In the genomic region with DNA sequence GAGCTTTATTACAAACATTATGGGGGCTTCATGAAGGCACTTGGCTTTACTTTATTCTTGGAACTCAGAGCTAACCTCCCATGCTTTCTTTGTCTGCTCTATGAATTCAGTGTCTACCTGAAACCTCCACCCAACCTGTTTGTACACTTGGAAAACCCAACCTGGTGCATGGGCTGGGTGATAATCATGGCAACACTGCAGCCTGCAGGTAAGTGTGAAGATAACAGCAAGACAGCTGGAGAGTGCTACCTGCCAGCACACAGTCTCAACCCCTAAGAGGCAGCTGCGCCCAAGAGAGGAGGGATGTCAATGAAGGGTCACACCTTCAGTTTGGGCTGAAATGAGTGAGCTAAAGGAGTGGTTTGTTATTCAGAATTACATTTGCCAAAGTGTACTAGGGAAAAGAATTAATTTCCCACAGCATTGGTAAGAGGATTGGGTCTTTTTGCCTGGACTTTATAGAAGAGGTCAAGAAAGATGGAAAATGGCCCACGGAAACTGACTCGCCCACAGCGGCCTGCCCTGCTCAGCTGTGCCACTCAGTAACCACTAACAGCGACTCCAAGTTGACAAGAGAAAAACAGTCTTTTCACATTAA, we compare ENCODE assay signal across 1 cellular context.
A peak's percentile ranks its signal among the peaks of the same experiment; 100 is the strongest.
TF ChIP-seq lines count a peak whose summit lies in the region.

No MANE protein-coding gene starts in this region.

TF ChIP-seq in HepG2, 621 proteins besides CTCF, POLR2A, EP300 and RAD21 (continued from another document and continues in another):
- TF ChIP-seq, protein P1, sequence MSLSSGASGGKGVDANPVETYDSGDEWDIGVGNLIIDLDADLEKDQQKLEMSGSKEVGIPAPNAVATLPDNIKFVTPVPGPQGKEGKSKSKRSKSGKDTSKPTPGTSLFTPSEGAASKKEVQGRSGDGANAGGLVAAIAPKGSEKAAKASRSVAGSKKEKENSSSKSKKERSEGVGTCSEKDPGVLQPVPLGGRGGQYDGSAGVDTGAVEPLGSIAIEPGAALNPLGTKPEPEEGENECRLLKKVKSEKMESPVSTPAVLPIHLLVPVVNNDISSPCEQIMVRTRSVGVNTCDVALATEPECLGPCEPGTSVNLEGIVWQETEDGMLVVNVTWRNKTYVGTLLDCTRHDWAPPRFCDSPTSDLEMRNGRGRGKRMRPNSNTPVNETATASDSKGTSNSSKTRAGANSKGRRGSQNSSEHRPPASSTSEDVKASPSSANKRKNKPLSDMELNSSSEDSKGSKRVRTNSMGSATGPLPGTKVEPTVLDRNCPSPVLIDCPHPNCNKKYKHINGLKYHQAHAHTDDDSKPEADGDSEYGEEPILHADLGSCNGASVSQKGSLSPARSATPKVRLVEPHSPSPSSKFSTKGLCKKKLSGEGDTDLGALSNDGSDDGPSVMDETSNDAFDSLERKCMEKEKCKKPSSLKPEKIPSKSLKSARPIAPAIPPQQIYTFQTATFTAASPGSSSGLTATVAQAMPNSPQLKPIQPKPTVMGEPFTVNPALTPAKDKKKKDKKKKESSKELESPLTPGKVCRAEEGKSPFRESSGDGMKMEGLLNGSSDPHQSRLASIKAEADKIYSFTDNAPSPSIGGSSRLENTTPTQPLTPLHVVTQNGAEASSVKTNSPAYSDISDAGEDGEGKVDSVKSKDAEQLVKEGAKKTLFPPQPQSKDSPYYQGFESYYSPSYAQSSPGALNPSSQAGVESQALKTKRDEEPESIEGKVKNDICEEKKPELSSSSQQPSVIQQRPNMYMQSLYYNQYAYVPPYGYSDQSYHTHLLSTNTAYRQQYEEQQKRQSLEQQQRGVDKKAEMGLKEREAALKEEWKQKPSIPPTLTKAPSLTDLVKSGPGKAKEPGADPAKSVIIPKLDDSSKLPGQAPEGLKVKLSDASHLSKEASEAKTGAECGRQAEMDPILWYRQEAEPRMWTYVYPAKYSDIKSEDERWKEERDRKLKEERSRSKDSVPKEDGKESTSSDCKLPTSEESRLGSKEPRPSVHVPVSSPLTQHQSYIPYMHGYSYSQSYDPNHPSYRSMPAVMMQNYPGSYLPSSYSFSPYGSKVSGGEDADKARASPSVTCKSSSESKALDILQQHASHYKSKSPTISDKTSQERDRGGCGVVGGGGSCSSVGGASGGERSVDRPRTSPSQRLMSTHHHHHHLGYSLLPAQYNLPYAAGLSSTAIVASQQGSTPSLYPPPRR (CRISPR knock-in tag; IDR thresholded peaks at IDR 0.05; ENCODE audit: borderline replicate concordance), result peak; percentile 15; the same call in 1 of the 2 replicates
- 0 out of 2 replicates have a peak, but pooled peaks have one; percentile 19 for TF ChIP-seq NCOA2 (CRISPR knock-in tag; IDR thresholded peaks at IDR 0.05)
- no peak for TF ChIP-seq HNRNPLL (IDR thresholded peaks at IDR 0.05; ENCODE audit: low read depth, low read length, poor library complexity, severe bottlenecking)
- TF ChIP-seq SMC3 (IDR thresholded peaks at IDR 0.05; ENCODE audit: low read length), result peak; percentile 100
- TF ChIP-seq CCDC6 (CRISPR knock-in tag; IDR thresholded peaks at IDR 0.05), result 0 out of 2 replicates have a peak, but pooled peaks have one; percentile 47
- TF ChIP-seq ZFP36L2 (CRISPR knock-in tag; IDR thresholded peaks at IDR 0.05), result no peak
- peak; percentile 79 for TF ChIP-seq TEAD3 (CRISPR knock-in tag; optimal IDR thresholded peaks at IDR 0.05; ENCODE audit: borderline replicate concordance)
- no peak for TF ChIP-seq ZNF564 (CRISPR knock-in tag; IDR thresholded peaks at IDR 0.05)
- peak; percentile 13; the same call in 1 of the 2 replicates for TF ChIP-seq HDAC2 (CRISPR knock-in tag; IDR thresholded peaks at IDR 0.05)
- no peak for TF ChIP-seq JUNB (CRISPR knock-in tag; IDR thresholded peaks at IDR 0.05; ENCODE audit: borderline replicate concordance)
- TF ChIP-seq KLF16 (CRISPR knock-in tag; IDR thresholded peaks at IDR 0.05), result peak in 1 of 2 experiments; percentile 65; a peak in 1 of 4 replicates
- TF ChIP-seq HMGXB3 (CRISPR knock-in tag; IDR thresholded peaks at IDR 0.05; ENCODE audit: borderline replicate concordance), result 0 out of 2 replicates have a peak, but pooled peaks have one; percentile 33
- peak; percentile 52; the same call in 1 of the 2 replicates for TF ChIP-seq TARDBP (CRISPR knock-in tag; IDR thresholded peaks at IDR 0.05)
- TF ChIP-seq RXRA (CRISPR knock-in tag; IDR thresholded peaks at IDR 0.05), result no peak; the same call in 1 of the 2 replicates
- peak; percentile 84 for TF ChIP-seq FOXA3 (CRISPR knock-in tag; IDR thresholded peaks at IDR 0.05)
- 0 out of 2 replicates have a peak, but pooled peaks have one; percentile 65 for TF ChIP-seq ZNF3 (CRISPR knock-in tag; IDR thresholded peaks at IDR 0.05)
- no peak for TF ChIP-seq NCOA5 (CRISPR knock-in tag; IDR thresholded peaks at IDR 0.05)
- 0 out of 2 replicates have a peak, but pooled peaks have one; percentile 47 for TF ChIP-seq KLF9 (CRISPR knock-in tag; IDR thresholded peaks at IDR 0.05; ENCODE audit: low read depth)
- TF ChIP-seq ZBTB38 (CRISPR knock-in tag; IDR thresholded peaks at IDR 0.05), result peak; percentile 43; the same call in 1 of the 2 replicates
- TF ChIP-seq ISX (CRISPR knock-in tag; conservative IDR thresholded peaks at IDR 0.05), result no peak
- TF ChIP-seq POLR2AphosphoS5 (IDR thresholded peaks at IDR 0.05; ENCODE audit: low read depth, low read length), result no peak
- no peak for TF ChIP-seq NPAS2 (CRISPR knock-in tag; IDR thresholded peaks at IDR 0.05; ENCODE audit: borderline replicate concordance)
- no peak for TF ChIP-seq MAZ (IDR thresholded peaks at IDR 0.05; ENCODE audit: borderline replicate concordance, low read depth, low read length)
- TF ChIP-seq MAZ (CRISPR knock-in tag; IDR thresholded peaks at IDR 0.05; ENCODE audit: low read depth), result peak; percentile 20; the same call in 1 of the 2 replicates
- no peak for TF ChIP-seq EHMT2 (IDR thresholded peaks at IDR 0.05; ENCODE audit: borderline replicate concordance, low read depth, low read length)
- TF ChIP-seq ZNF317 (CRISPR knock-in tag; IDR thresholded peaks at IDR 0.05), result no peak
- TF ChIP-seq FOXO4 (CRISPR knock-in tag; conservative IDR thresholded peaks at IDR 0.05), result 0 out of 2 replicates have a peak, but pooled peaks have one; percentile 61
- no peak for TF ChIP-seq ZBTB7A (CRISPR knock-in tag; IDR thresholded peaks at IDR 0.05)
- no peak for TF ChIP-seq RBAK (CRISPR knock-in tag; IDR thresholded peaks at IDR 0.05)
- no peak; the same call in 1 of the 2 replicates for TF ChIP-seq GABPB1 (CRISPR knock-in tag; IDR thresholded peaks at IDR 0.05)
- 0 out of 2 replicates have a peak, but pooled peaks have one; percentile 40 for TF ChIP-seq ZNF572 (CRISPR knock-in tag; IDR thresholded peaks at IDR 0.05)
- no peak for TF ChIP-seq NR0B2 (CRISPR knock-in tag; IDR thresholded peaks at IDR 0.05)
- TF ChIP-seq SMAD1 (CRISPR knock-in tag; IDR thresholded peaks at IDR 0.05; ENCODE audit: borderline replicate concordance, low read depth), result 0 out of 2 replicates have a peak, but pooled peaks have one; percentile 4
- no peak for TF ChIP-seq ZFP90 (CRISPR knock-in tag; IDR thresholded peaks at IDR 0.05; ENCODE audit: borderline replicate concordance)
- TF ChIP-seq ZNF292 (CRISPR knock-in tag; IDR thresholded peaks at IDR 0.05; ENCODE audit: borderline replicate concordance, low read depth), result peak; percentile 47; the same call in 1 of the 2 replicates
- TF ChIP-seq KDM4B (CRISPR knock-in tag; IDR thresholded peaks at IDR 0.05), result peak; percentile 86; the same call in 1 of the 2 replicates
- no peak for TF ChIP-seq CREBL2 (CRISPR knock-in tag; IDR thresholded peaks at IDR 0.05; ENCODE audit: borderline replicate concordance)
- peak; percentile 37; the same call in 1 of the 2 replicates for TF ChIP-seq ZNF644 (CRISPR knock-in tag; IDR thresholded peaks at IDR 0.05; ENCODE audit: low read depth)
- 0 out of 2 replicates have a peak, but pooled peaks have one; percentile 7 for TF ChIP-seq HMG20B (CRISPR knock-in tag; conservative IDR thresholded peaks at IDR 0.05)
- TF ChIP-seq FOXA1 (IDR thresholded peaks at IDR 0.05), result no peak
- peak; percentile 81 for TF ChIP-seq FOXA1 (CRISPR knock-in tag; IDR thresholded peaks at IDR 0.05)
